33 cellular contexts compared by ENCODE assay signal in genomic region chr16:3702082-3702481, GRCh38.
"Had no signal": no experiment of that assay in that cellular context is flagged by ENCODE, and none has a peak within 500 bp of the region (broad histone marks: within the 10 kb centered on the region; RNA-seq: fewer than 3 reads in every experiment).

No MANE protein-coding gene starts in this region.

- H3K4me3 Mint-ChIP-seq: activated B cell treated with CpG ODN at 0.5 μM for 24 hours; activated CD8-positive, alpha-beta T cell treated with anti-CD3 and anti-CD28 coated beads for 36 hours; activated naive CD4-positive, alpha-beta T cell treated with anti-CD3 and anti-CD28 coated beads, Interleukin-2, amount 10 ng/mL, durations not matched to agents 7 days and 5 days; activated naive CD8-positive, alpha-beta T cell treated with anti-CD3 and anti-CD28 coated beads, Interleukin-2, amount 10 ng/mL, durations not matched to agents 7 days and 5 days; activated T-cell treated with anti-CD3 and anti-CD28 coated beads, Interleukin-2, amount 50 U/mL, for 24 hours; activated T-cell treated with anti-CD3 and anti-CD28 coated beads, Interleukin-2, amount 50 U/mL, for 72 hours; effector memory CD8-positive, alpha-beta T cell; T-cell; T-helper 1 cell treated with Interleukin-12 subunit alpha and Interleukin-12 subunit beta and Interleukin-4 antibody, amounts not matched to agents 30 μg/mL and 1 μg/mL, for 36 hours; T-helper 2 cell treated with Interferon-gamma antibody and Interleukin-4, amounts not matched to agents 5 μg/mL and 100 μg/mL, for 36 hours had no signal

- H3K27me3 Mint-ChIP-seq: activated B cell treated with CpG ODN at 0.5 μM for 24 hours; activated CD8-positive, alpha-beta T cell treated with anti-CD3 and anti-CD28 coated beads for 36 hours; activated naive CD4-positive, alpha-beta T cell treated with anti-CD3 and anti-CD28 coated beads, Interleukin-2, amount 10 ng/mL, durations not matched to agents 7 days and 5 days; activated naive CD8-positive, alpha-beta T cell treated with anti-CD3 and anti-CD28 coated beads, Interleukin-2, amount 10 ng/mL, durations not matched to agents 7 days and 5 days; activated T-cell treated with anti-CD3 and anti-CD28 coated beads, Interleukin-2, amount 50 U/mL, for 24 hours; effector memory CD8-positive, alpha-beta T cell; T-cell had no signal

- H3K27me3 ChIP-seq: ascending aorta, brain microvascular endothelial cell, esophagus squamous epithelium, gastroesophageal sphincter, heart right ventricle had no signal

- H3K9me3 ChIP-seq: ascending aorta, esophagus squamous epithelium, gastroesophageal sphincter, heart right ventricle had no signal

- H3K36me3 Mint-ChIP-seq: activated naive CD4-positive, alpha-beta T cell treated with anti-CD3 and anti-CD28 coated beads, Interleukin-2, amount 50 U/mL, for 72 hours; activated naive CD8-positive, alpha-beta T cell treated with anti-CD3 and anti-CD28 coated beads, Interleukin-2, amount 10 ng/mL, durations not matched to agents 7 days and 5 days had no signal

- H3K27ac Mint-ChIP-seq: activated B cell treated with CpG ODN at 0.5 μM for 24 hours; activated CD8-positive, alpha-beta T cell treated with anti-CD3 and anti-CD28 coated beads for 36 hours; activated naive CD4-positive, alpha-beta T cell treated with anti-CD3 and anti-CD28 coated beads, Interleukin-2, amount 10 ng/mL, durations not matched to agents 7 days and 5 days; activated naive CD8-positive, alpha-beta T cell treated with anti-CD3 and anti-CD28 coated beads, Interleukin-2, amount 10 ng/mL, durations not matched to agents 7 days and 5 days; activated T-cell treated with anti-CD3 and anti-CD28 coated beads, Interleukin-2, amount 50 U/mL, for 24 hours; activated T-cell treated with anti-CD3 and anti-CD28 coated beads, Interleukin-2, amount 50 U/mL, for 72 hours; effector memory CD8-positive, alpha-beta T cell; T-cell; T-helper 1 cell treated with Interleukin-12 subunit alpha and Interleukin-12 subunit beta and Interleukin-4 antibody, amounts not matched to agents 30 μg/mL and 1 μg/mL, for 36 hours; T-helper 2 cell treated with Interferon-gamma antibody and Interleukin-4, amounts not matched to agents 5 μg/mL and 100 μg/mL, for 36 hours had no signal

- DNase-seq: activated B cell treated with CpG ODN at 0.5 μM for 24 hours; activated CD4-positive, alpha-beta T cell treated with anti-CD3 and anti-CD28 coated beads for 48 hours; activated CD4-positive, alpha-beta T cell treated with anti-CD3 and anti-CD28 coated beads, Interleukin-2, amount 50 U/mL, for 1 hour; activated CD4-positive, alpha-beta T cell treated with anti-CD3 and anti-CD28 coated beads, Interleukin-2, amount 50 U/mL, for 48 hours; activated CD8-positive, alpha-beta memory T cell treated with anti-CD3 and anti-CD28 coated beads for 24 hours; activated CD8-positive, alpha-beta memory T cell treated with anti-CD3 and anti-CD28 coated beads, Interleukin-2, amount 50 U/mL, for 48 hours; activated CD8-positive, alpha-beta T cell treated with anti-CD3 and anti-CD28 coated beads for 36 hours; activated gamma-delta T cell; activated naive CD4-positive, alpha-beta T cell; activated naive CD4-positive, alpha-beta T cell treated with anti-CD3 and anti-CD28 coated beads, Interleukin-2, amount 10 ng/mL, durations not matched to agents 7 days and 5 days; activated naive CD8-positive, alpha-beta T cell treated with anti-CD3 and anti-CD28 coated beads, Interleukin-2, amount 10 ng/mL, durations not matched to agents 7 days and 5 days; activated T-cell treated with anti-CD3 and anti-CD28 coated beads for 4 hours; activated T-cell treated with anti-CD3 and anti-CD28 coated beads, Interleukin-2, amount 50 U/mL, for 24 hours; activated T-cell treated with anti-CD3 and anti-CD28 coated beads, Interleukin-2, amount 50 U/mL, for 72 hours; brain microvascular endothelial cell; caudate nucleus; cortex of kidney; dermis blood vessel endothelial cell; effector CD4-positive, alpha-beta T cell; effector memory CD8-positive, alpha-beta T cell; esophagus squamous epithelium; foreskin melanocyte; heart right ventricle; T-cell; T1000; WERI-Rb-1 had no signal

- H3K27ac ChIP-seq: ascending aorta, brain microvascular endothelial cell, epithelial cell of prostate, esophagus squamous epithelium, gastroesophageal sphincter, heart right ventricle, WERI-Rb-1 had no signal

- H3K4me3 ChIP-seq: ascending aorta, esophagus squamous epithelium, gastroesophageal sphincter, heart right ventricle had no signal

- H3K4me1 ChIP-seq: ascending aorta, gastroesophageal sphincter, heart right ventricle had no signal

- H3K9me3 Mint-ChIP-seq: activated B cell treated with CpG ODN at 0.5 μM for 24 hours; activated CD8-positive, alpha-beta T cell treated with anti-CD3 and anti-CD28 coated beads for 36 hours; activated naive CD4-positive, alpha-beta T cell treated with anti-CD3 and anti-CD28 coated beads, Interleukin-2, amount 10 ng/mL, durations not matched to agents 7 days and 5 days; activated naive CD4-positive, alpha-beta T cell treated with anti-CD3 and anti-CD28 coated beads, Interleukin-2, amount 50 U/mL, for 72 hours; activated naive CD8-positive, alpha-beta T cell treated with anti-CD3 and anti-CD28 coated beads, Interleukin-2, amount 10 ng/mL, durations not matched to agents 7 days and 5 days; activated T-cell treated with anti-CD3 and anti-CD28 coated beads, Interleukin-2, amount 50 U/mL, for 24 hours; activated T-cell treated with anti-CD3 and anti-CD28 coated beads, Interleukin-2, amount 50 U/mL, for 72 hours; effector memory CD8-positive, alpha-beta T cell; T-cell; T-helper 1 cell treated with Interleukin-12 subunit alpha and Interleukin-12 subunit beta and Interleukin-4 antibody, amounts not matched to agents 30 μg/mL and 1 μg/mL, for 36 hours; T-helper 2 cell treated with Interferon-gamma antibody and Interleukin-4, amounts not matched to agents 5 μg/mL and 100 μg/mL, for 36 hours had no signal

- ATAC-seq: activated CD4-positive, CD25-positive, alpha-beta regulatory T cell treated with anti-CD3 and anti-CD28 coated beads, Interleukin-2, amount 50 U/mL, for 24 hours; activated CD8-positive, alpha-beta T cell treated with anti-CD3 and anti-CD28 coated beads for 36 hours; activated naive CD4-positive, alpha-beta T cell treated with anti-CD3 and anti-CD28 coated beads, Interleukin-2, amount 50 U/mL, for 72 hours; activated T-cell treated with anti-CD3 and anti-CD28 coated beads, Interleukin-2, amount 50 U/mL, for 72 hours; effector memory CD8-positive, alpha-beta T cell; gastroesophageal sphincter; heart right ventricle; T-cell had no signal
